ENCODE assay signal across 19 cellular contexts in the genomic region with DNA sequence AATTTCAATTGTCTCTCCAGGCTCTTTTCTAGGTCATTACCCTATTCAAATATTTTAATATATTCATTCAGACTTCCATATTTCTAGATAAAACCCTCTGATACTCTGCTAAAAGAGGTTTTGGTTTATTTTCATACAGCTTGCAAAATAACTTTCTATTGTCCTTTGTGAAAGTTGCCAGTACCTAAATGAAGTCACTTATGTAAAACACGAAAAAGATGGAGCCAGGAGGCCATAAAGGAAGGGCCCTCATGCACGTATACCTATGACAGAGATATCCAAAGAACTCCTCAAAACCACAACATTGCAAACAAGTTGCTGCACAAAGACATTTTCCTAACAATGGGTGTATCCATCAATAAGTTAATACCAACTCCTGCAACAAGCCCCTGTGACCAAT. TPM values are rescaled to one million over a fixed set of nuclear protein-coding genes. Genes with fewer than 3 reads are reported as not detected.
DNase-seq lines count a peak whose midpoint lies in the region; ATAC-seq and TF ChIP-seq lines count a peak whose summit lies in the region.
"Had no signal": no experiment of that assay in that cellular context is flagged by ENCODE, and none has a peak within 500 bp of the region (broad histone marks: within the 10 kb centered on the region; RNA-seq: fewer than 3 reads in every experiment).

No MANE protein-coding gene starts in this region.

- H2AFZ ChIP-seq in hepatocyte (no peak overlapping the region), osteoblast (ENCODE audit: low read length) (no peak overlapping the region)

- H3K9me2 ChIP-seq in hepatocyte (replicated peaks; ENCODE audit: insufficient read depth), result no peaks in the 10 kb centered on the region

- 93% methylated on average over 2 of the region's 2 CpGs for WGBS in hepatocyte (ENCODE audit: low lambda C conversion rate, missing lambda C conversion rate)

- H3K4me2 ChIP-seq in hepatocyte (no peak overlapping the region), osteoblast (ENCODE audit: insufficient read depth, low read length) (no peak overlapping the region)
- H3K4me2 ChIP-seq: A549 had no signal

- H3K27me3 ChIP-seq in hepatocyte (no peaks in the 10 kb centered on the region), osteoblast (ENCODE audit: insufficient read depth, low read length) (no peaks in the 10 kb centered on the region)

- DNase-seq in NCI-H526 treated with DMSO at 0.1 percent for 48 hours (lab: John Stamatoyannopoulos, UW), result peak; percentile 48
- no peak for DNase-seq in hepatocyte (ENCODE audit: low spot score)
- no peak for DNase-seq in osteoblast (ENCODE audit: insufficient read length, low spot score, missing footprints)
- DNase-seq in cerebellum (ENCODE audit: low spot score), result no peak
- DNase-seq: AML-193; Caco-2; CD4-positive, alpha-beta T cell; GOT3; H7; KG1 had no signal

- no peak overlapping the region for H3K4me3 ChIP-seq in hepatocyte
- no peak overlapping the region for H3K4me3 ChIP-seq in osteoblast (ENCODE audit: insufficient read depth, low read length)
- H3K4me3 ChIP-seq: A549 had no signal

- H3K9me3 ChIP-seq in hepatocyte (ENCODE audit: low read depth), result no peaks in the 10 kb centered on the region
- H3K9me3 ChIP-seq in osteoblast (ENCODE audit: low read depth, low read length), result no peaks in the 10 kb centered on the region
- H3K9me3 ChIP-seq: A549, Caco-2 had no signal

- no peaks in the 10 kb centered on the region for H4K20me1 ChIP-seq in hepatocyte (ENCODE audit: insufficient read depth, poor library complexity, severe bottlenecking)
- H4K20me1 ChIP-seq in osteoblast (ENCODE audit: insufficient read depth, low read length), result no peaks in the 10 kb centered on the region

- TF ChIP-seq CTCF in hepatocyte (IDR thresholded peaks at IDR 0.05; ENCODE audit: poor library complexity) (no peak), osteoblast (IDR thresholded peaks at IDR 0.05; ENCODE audit: extremely low read depth, low read depth, low read length) (no peak)

- no peak overlapping the region for H3K27ac ChIP-seq in hepatocyte
- H3K27ac ChIP-seq in osteoblast (ENCODE audit: low read depth, low read length), result no peak overlapping the region
- H3K27ac ChIP-seq: 22Rv1, A549, C4-2B had no signal

- H3K4me1 ChIP-seq in hepatocyte (ENCODE audit: insufficient read depth), result no peaks in the 10 kb centered on the region
- no peaks in the 10 kb centered on the region for H3K4me1 ChIP-seq in osteoblast (ENCODE audit: insufficient read depth, low read length)
- H3K4me1 ChIP-seq: Caco-2 had no signal

- H3K79me2 ChIP-seq in hepatocyte (no peaks in the 10 kb centered on the region), osteoblast (ENCODE audit: insufficient read depth, low read length) (no peaks in the 10 kb centered on the region)

- ATAC-seq in GM18499 (IDR thresholded peaks at IDR 0.05; ENCODE audit: insufficient read depth, unreplicated experiment) (peak; percentile 72), GM21529 (IDR thresholded peaks at IDR 0.05; ENCODE audit: unreplicated experiment) (peak; percentile 53), HG03060 (IDR thresholded peaks at IDR 0.05; ENCODE audit: low read depth, unreplicated experiment) (peak; percentile 47), HG02759 (IDR thresholded peaks at IDR 0.05; ENCODE audit: unreplicated experiment) (no peak)
- ATAC-seq: HCT116, HepG2 had no signal

- H3K36me3 ChIP-seq in hepatocyte (replicated peaks; ENCODE audit: insufficient read depth, low read depth) (no peaks in the 10 kb centered on the region), osteoblast (ENCODE audit: insufficient read depth, low read length) (no peaks in the 10 kb centered on the region)

RNA-seq across cellular contexts. Expression of gene ELOVL6, which starts 25.7 kb away (rescaled TPM):
- total RNA-seq in hepatocyte (18.1 and 19.8 TPM in 2 replicates), osteoblast (12.7 and 19.7 TPM in 2 replicates), cerebellum (35.3 TPM)
- polyA plus RNA-seq in hepatocyte, result 12.8 and 14.4 TPM in 2 replicates
